Comparison of ENCODE assay signal across 1 cellular context in the genomic region with DNA sequence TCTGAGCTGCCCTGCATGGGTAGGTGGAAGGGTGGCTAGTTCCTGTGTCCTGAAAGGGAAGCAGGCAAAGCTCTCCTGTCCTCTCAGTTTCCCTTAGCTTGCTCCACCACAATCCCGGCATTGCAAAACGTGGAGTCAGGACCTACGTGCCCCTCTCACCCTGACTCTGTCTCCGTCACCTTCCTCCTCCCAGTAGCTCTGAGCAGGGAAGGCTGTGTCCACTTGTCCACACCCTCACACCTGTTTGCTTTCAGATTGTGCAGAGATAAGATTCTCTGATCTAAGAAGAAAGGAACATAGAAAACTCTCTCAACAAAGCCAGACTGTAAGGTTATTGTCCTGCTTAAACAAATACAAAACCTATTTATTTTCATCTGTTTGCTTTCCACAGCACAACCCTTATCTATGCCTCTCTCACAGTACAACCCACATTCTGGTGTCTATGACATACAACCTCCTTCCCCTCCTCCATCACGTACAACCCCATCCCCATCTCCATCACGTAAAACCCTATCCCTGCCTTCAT.
TF ChIP-seq lines count a peak whose summit lies in the region.

No MANE protein-coding gene starts in this region.

TF ChIP-seq in HepG2, 621 proteins besides CTCF, POLR2A, EP300 and RAD21 (continued from another document and continues in another):
- TF ChIP-seq, protein P1, sequence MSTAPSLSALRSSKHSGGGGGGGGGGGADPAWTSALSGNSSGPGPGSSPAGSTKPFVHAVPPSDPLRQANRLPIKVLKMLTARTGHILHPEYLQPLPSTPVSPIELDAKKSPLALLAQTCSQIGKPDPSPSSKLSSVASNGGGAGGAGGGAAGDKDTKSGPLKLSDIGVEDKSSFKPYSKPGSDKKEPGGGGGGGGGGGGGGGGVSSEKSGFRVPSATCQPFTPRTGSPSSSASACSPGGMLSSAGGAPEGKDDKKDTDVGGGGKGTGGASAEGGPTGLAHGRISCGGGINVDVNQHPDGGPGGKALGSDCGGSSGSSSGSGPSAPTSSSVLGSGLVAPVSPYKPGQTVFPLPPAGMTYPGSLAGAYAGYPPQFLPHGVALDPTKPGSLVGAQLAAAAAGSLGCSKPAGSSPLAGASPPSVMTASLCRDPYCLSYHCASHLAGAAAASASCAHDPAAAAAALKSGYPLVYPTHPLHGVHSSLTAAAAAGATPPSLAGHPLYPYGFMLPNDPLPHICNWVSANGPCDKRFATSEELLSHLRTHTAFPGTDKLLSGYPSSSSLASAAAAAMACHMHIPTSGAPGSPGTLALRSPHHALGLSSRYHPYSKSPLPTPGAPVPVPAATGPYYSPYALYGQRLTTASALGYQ (CRISPR knock-in tag; IDR thresholded peaks at IDR 0.05), result peak; percentile 96
- TF ChIP-seq, protein P2, sequence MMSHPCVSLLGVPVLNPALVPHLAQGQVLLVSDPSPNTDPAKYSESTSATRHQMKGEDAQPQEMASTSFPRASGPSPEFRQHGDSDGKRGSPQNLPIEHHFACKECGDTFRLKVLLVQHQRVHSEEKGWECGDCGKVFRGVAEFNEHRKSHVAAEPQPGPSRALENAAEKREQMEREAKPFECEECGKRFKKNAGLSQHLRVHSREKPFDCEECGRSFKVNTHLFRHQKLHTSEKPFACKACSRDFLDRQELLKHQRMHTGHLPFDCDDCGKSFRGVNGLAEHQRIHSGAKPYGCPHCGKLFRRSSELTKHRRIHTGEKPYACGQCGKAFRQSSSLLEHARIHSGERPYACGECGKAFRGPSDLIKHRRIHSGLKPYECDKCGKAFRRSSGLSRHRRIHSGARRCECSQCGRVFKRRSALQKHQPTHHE (CRISPR knock-in tag; IDR thresholded peaks at IDR 0.05; ENCODE audit: borderline replicate concordance), result peak; percentile 78; the same call in 1 of the 2 replicates
- TF ChIP-seq, protein P3, sequence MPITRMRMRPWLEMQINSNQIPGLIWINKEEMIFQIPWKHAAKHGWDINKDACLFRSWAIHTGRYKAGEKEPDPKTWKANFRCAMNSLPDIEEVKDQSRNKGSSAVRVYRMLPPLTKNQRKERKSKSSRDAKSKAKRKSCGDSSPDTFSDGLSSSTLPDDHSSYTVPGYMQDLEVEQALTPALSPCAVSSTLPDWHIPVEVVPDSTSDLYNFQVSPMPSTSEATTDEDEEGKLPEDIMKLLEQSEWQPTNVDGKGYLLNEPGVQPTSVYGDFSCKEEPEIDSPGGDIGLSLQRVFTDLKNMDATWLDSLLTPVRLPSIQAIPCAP (CRISPR knock-in tag; IDR thresholded peaks at IDR 0.05; ENCODE audit: low read depth), result no peak
- TF ChIP-seq ZNF614 (CRISPR knock-in tag; IDR thresholded peaks at IDR 0.05; ENCODE audit: borderline replicate concordance) (peak; percentile 82), NFATC3 (CRISPR knock-in tag; IDR thresholded peaks at IDR 0.05) (no peak), PHB2 (IDR thresholded peaks at IDR 0.05; ENCODE audit: partially characterized antibody) (no peak), ZNF337 (CRISPR knock-in tag; IDR thresholded peaks at IDR 0.05; ENCODE audit: borderline replicate concordance, low read depth) (no peak), ZNF549 (CRISPR knock-in tag; IDR thresholded peaks at IDR 0.05) (no peak), DR1 (CRISPR knock-in tag; IDR thresholded peaks at IDR 0.05) (no peak), GATA4 (IDR thresholded peaks at IDR 0.05; ENCODE audit: borderline replicate concordance, low read depth) (peak; percentile 99), ZNF557 (CRISPR knock-in tag; IDR thresholded peaks at IDR 0.05) (no peak), DPF2 (CRISPR knock-in tag; IDR thresholded peaks at IDR 0.05; ENCODE audit: borderline replicate concordance, low read depth) (peak; percentile 95), MEIS1 (CRISPR knock-in tag; IDR thresholded peaks at IDR 0.05; ENCODE audit: borderline replicate concordance) (peak; percentile 79; the same call in 1 of the 2 replicates), ZBTB3 (CRISPR knock-in tag; IDR thresholded peaks at IDR 0.05; ENCODE audit: borderline replicate concordance, low read depth) (0 out of 2 replicates have a peak, but pooled peaks have one; percentile 16), ZNF234 (CRISPR knock-in tag; conservative IDR thresholded peaks at IDR 0.05) (no peak), ZNF660 (CRISPR knock-in tag; IDR thresholded peaks at IDR 0.05; ENCODE audit: borderline replicate concordance, low read depth) (no peak), PAX8 (CRISPR knock-in tag; IDR thresholded peaks at IDR 0.05; ENCODE audit: borderline replicate concordance) (no peak), MBD4 (IDR thresholded peaks at IDR 0.05; ENCODE audit: borderline replicate concordance, low read length) (peak; percentile 83; the same call in 1 of the 2 replicates), ZNF724P (CRISPR knock-in tag; IDR thresholded peaks at IDR 0.05; ENCODE audit: borderline replicate concordance) (peak; percentile 71; the same call in 1 of the 2 replicates), ZNF556 (CRISPR knock-in tag; IDR thresholded peaks at IDR 0.05; ENCODE audit: borderline replicate concordance) (peak; percentile 80; the same call in 1 of the 2 replicates), KDM1A (CRISPR knock-in tag; IDR thresholded peaks at IDR 0.05) (peak; percentile 36; the same call in 1 of the 2 replicates), SALL2 (CRISPR knock-in tag; IDR thresholded peaks at IDR 0.05) (no peak), ZFP82 (CRISPR knock-in tag; IDR thresholded peaks at IDR 0.05; ENCODE audit: borderline replicate concordance) (peak; percentile 91; the same call in 1 of the 2 replicates), JUNB (CRISPR knock-in tag; IDR thresholded peaks at IDR 0.05; ENCODE audit: borderline replicate concordance) (peak; percentile 55; the same call in 1 of the 2 replicates), EED (CRISPR knock-in tag; IDR thresholded peaks at IDR 0.05) (no peak), HOXD1 (CRISPR knock-in tag; IDR thresholded peaks at IDR 0.05) (peak; percentile 66; the same call in 1 of the 2 replicates), HNF4A (CRISPR knock-in tag; IDR thresholded peaks at IDR 0.05) (peak; percentile 63), ZNF256 (CRISPR knock-in tag; conservative IDR thresholded peaks at IDR 0.05) (no peak), MTF2 (CRISPR knock-in tag; IDR thresholded peaks at IDR 0.05; ENCODE audit: borderline replicate concordance) (no peak)
- TF ChIP-seq, protein P4, sequence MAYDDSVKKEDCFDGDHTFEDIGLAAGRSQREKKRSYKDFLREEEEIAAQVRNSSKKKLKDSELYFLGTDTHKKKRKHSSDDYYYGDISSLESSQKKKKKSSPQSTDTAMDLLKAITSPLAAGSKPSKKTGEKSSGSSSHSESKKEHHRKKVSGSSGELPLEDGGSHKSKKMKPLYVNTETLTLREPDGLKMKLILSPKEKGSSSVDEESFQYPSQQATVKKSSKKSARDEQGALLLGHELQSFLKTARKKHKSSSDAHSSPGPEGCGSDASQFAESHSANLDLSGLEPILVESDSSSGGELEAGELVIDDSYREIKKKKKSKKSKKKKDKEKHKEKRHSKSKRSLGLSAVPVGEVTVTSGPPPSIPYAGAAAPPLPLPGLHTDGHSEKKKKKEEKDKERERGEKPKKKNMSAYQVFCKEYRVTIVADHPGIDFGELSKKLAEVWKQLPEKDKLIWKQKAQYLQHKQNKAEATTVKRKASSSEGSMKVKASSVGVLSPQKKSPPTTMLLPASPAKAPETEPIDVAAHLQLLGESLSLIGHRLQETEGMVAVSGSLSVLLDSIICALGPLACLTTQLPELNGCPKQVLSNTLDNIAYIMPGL (CRISPR knock-in tag; IDR thresholded peaks at IDR 0.05; ENCODE audit: borderline replicate concordance in 1 of 2, low read depth in 1 of 2), result peak in 1 of 2 experiments; percentile 48; a peak in 1 of 4 replicates
- TF ChIP-seq, protein P5, sequence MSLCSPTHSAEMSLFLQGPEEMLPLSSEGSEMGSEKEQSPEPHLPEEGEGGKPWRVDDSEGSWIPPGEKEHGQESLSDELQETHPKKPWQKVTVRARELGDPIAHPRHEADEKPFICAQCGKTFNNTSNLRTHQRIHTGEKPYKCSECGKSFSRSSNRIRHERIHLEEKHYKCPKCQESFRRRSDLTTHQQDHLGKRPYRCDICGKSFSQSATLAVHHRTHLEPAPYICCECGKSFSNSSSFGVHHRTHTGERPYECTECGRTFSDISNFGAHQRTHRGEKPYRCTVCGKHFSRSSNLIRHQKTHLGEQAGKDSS (CRISPR knock-in tag; IDR thresholded peaks at IDR 0.05; ENCODE audit: borderline replicate concordance, low read depth), result peak; percentile 95
- TF ChIP-seq, protein P6, sequence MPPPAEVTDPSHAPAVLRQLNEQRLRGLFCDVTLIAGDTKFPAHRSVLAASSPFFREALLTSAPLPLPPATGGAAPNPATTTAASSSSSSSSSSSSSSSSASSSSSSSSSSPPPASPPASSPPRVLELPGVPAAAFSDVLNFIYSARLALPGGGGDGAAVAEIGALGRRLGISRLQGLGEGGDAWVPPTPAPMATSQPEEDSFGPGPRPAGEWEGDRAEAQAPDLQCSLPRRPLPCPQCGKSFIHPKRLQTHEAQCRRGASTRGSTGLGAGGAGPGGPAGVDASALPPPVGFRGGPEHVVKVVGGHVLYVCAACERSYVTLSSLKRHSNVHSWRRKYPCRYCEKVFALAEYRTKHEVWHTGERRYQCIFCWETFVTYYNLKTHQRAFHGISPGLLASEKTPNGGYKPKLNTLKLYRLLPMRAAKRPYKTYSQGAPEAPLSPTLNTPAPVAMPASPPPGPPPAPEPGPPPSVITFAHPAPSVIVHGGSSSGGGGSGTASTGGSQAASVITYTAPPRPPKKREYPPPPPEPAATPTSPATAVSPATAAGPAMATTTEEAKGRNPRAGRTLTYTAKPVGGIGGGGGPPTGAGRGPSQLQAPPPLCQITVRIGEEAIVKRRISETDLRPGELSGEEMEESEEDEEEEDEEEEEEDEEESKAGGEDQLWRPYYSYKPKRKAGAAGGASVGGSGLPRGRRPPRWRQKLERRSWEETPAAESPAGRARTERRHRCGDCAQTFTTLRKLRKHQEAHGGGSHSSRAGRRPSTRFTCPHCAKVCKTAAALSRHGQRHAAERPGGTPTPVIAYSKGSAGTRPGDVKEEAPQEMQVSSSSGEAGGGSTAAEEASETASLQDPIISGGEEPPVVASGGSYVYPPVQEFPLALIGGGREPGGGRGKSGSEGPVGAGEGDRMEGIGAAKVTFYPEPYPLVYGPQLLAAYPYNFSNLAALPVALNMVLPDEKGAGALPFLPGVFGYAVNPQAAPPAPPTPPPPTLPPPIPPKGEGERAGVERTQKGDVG (CRISPR knock-in tag; IDR thresholded peaks at IDR 0.05; ENCODE audit: borderline replicate concordance), result no peak
- TF ChIP-seq, protein P7, sequence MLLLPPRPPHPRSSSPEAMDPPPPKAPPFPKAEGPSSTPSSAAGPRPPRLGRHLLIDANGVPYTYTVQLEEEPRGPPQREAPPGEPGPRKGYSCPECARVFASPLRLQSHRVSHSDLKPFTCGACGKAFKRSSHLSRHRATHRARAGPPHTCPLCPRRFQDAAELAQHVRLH (CRISPR knock-in tag; IDR thresholded peaks at IDR 0.05; ENCODE audit: borderline replicate concordance, low read depth), result peak; percentile 87; the same call in 1 of the 2 replicates
- TF ChIP-seq, protein P8, sequence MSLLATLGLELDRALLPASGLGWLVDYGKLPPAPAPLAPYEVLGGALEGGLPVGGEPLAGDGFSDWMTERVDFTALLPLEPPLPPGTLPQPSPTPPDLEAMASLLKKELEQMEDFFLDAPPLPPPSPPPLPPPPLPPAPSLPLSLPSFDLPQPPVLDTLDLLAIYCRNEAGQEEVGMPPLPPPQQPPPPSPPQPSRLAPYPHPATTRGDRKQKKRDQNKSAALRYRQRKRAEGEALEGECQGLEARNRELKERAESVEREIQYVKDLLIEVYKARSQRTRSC (CRISPR knock-in tag; IDR thresholded peaks at IDR 0.05; ENCODE audit: low read depth), result no peak
- TF ChIP-seq, protein P9, sequence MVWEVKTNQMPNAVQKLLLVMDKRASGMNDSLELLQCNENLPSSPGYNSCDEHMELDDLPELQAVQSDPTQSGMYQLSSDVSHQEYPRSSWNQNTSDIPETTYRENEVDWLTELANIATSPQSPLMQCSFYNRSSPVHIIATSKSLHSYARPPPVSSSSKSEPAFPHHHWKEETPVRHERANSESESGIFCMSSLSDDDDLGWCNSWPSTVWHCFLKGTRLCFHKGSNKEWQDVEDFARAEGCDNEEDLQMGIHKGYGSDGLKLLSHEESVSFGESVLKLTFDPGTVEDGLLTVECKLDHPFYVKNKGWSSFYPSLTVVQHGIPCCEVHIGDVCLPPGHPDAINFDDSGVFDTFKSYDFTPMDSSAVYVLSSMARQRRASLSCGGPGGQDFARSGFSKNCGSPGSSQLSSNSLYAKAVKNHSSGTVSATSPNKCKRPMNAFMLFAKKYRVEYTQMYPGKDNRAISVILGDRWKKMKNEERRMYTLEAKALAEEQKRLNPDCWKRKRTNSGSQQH (CRISPR knock-in tag; IDR thresholded peaks at IDR 0.05; ENCODE audit: low read depth), result peak; percentile 75; the same call in 1 of the 2 replicates
- TF ChIP-seq, protein P10, sequence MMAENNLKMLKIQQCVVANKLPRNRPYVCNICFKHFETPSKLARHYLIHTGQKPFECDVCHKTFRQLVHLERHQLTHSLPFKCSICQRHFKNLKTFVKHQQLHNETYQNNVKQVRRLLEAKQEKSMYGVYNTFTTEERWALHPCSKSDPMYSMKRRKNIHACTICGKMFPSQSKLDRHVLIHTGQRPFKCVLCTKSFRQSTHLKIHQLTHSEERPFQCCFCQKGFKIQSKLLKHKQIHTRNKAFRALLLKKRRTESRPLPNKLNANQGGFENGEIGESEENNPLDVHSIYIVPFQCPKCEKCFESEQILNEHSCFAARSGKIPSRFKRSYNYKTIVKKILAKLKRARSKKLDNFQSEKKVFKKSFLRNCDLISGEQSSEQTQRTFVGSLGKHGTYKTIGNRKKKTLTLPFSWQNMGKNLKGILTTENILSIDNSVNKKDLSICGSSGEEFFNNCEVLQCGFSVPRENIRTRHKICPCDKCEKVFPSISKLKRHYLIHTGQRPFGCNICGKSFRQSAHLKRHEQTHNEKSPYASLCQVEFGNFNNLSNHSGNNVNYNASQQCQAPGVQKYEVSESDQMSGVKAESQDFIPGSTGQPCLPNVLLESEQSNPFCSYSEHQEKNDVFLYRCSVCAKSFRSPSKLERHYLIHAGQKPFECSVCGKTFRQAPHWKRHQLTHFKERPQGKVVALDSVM (CRISPR knock-in tag; IDR thresholded peaks at IDR 0.05), result no peak
